In the genomic region with DNA sequence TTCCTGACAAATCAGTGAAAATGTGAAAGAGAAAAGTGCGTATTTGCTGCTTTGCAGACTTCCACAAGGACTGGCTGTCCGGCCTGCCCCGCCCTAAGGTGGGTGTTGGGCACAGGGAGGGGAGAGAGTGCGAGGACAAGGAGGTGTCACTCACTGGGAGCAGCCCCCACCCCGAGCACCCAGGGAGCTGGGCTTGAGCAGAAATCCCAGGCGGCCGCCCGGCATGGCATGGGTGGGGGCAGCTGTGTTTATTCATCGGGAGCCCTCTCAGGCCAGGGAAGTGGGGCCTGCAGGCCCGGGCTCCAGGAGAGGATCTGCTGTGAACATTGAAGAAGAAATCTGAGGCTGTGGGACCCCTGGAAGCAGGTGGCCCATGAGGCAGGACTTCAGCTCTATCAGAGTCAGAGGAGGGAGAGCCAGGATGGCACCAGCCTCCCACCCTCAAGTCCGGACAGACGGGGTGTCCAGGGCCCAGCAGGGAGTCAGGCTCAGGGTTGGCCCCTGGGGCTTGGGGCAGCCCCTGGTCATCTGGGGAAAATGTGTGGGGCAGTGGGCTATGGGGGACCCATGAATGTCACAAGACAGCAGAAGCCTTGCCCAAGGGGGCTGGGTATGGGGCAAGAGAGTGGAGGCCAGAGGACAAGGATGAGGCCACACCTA, we compare ENCODE assay signal across 14 cellular contexts.
"Had no signal": no experiment of that assay in that cellular context is flagged by ENCODE, and none has a peak within 500 bp of the region (broad histone marks: within the 10 kb centered on the region; RNA-seq: fewer than 3 reads in every experiment).

No MANE protein-coding gene starts in this region.

- DNase-seq: activated B cell treated with CpG ODN at 0.5 μM for 24 hours; activated CD4-positive, alpha-beta T cell treated with anti-CD3 and anti-CD28 coated beads, Interleukin-2, amount 10 ng/mL, durations not matched to agents 24 days and 14 days; activated naive CD4-positive, alpha-beta T cell treated with anti-CD3 and anti-CD28 coated beads, Interleukin-2, amount 10 ng/mL, durations not matched to agents 7 days and 5 days; activated T-cell treated with anti-CD3 and anti-CD28 coated beads, Interleukin-2, amount 50 U/mL, for 1 hour; mucosa of descending colon; naive thymus-derived CD4-positive, alpha-beta T cell; nucleus accumbens; SJCRH30 had no signal

- ATAC-seq: left lobe of liver; mucosa of descending colon; naive thymus-derived CD4-positive, alpha-beta T cell had no signal

- H3K36me3 ChIP-seq: right atrium auricular region, SJCRH30, tibial artery had no signal

- H3K4me1 Mint-ChIP-seq: activated CD4-positive, alpha-beta T cell treated with anti-CD3 and anti-CD28 coated beads, Interleukin-2, amount 10 ng/mL, durations not matched to agents 24 days and 14 days; activated naive CD4-positive, alpha-beta T cell treated with anti-CD3 and anti-CD28 coated beads, Interleukin-2, amount 10 ng/mL, durations not matched to agents 7 days and 5 days had no signal

- H3K27me3 Mint-ChIP-seq: activated B cell treated with CpG ODN at 0.5 μM for 24 hours; activated CD4-positive, alpha-beta T cell treated with anti-CD3 and anti-CD28 coated beads, Interleukin-2, amount 10 ng/mL, durations not matched to agents 24 days and 14 days; activated naive CD4-positive, alpha-beta T cell treated with anti-CD3 and anti-CD28 coated beads, Interleukin-2, amount 10 ng/mL, durations not matched to agents 7 days and 5 days; progenitor cell of endocrine pancreas had no signal

- H3K4me3 ChIP-seq: mucosa of descending colon, right atrium auricular region, SJCRH30, smooth muscle cell, tibial artery had no signal

- H3K27ac Mint-ChIP-seq: activated B cell treated with CpG ODN at 0.5 μM for 24 hours; activated CD4-positive, alpha-beta T cell treated with anti-CD3 and anti-CD28 coated beads, Interleukin-2, amount 10 ng/mL, durations not matched to agents 24 days and 14 days; activated naive CD4-positive, alpha-beta T cell treated with anti-CD3 and anti-CD28 coated beads, Interleukin-2, amount 10 ng/mL, durations not matched to agents 7 days and 5 days; naive thymus-derived CD4-positive, alpha-beta T cell; progenitor cell of endocrine pancreas; T-helper 2 cell treated with Interferon-gamma antibody and Interleukin-4, amounts not matched to agents 5 μg/mL and 100 μg/mL, for 36 hours had no signal

- H3K4me1 ChIP-seq: right atrium auricular region, SJCRH30, tibial artery had no signal

- H3K27ac ChIP-seq: right atrium auricular region, SJCRH30, tibial artery had no signal

- H3K9me3 ChIP-seq: mucosa of descending colon, SJCRH30 had no signal

- H3K36me3 Mint-ChIP-seq: activated naive CD4-positive, alpha-beta T cell treated with anti-CD3 and anti-CD28 coated beads, Interleukin-2, amount 10 ng/mL, durations not matched to agents 7 days and 5 days had no signal

- H3K4me3 Mint-ChIP-seq: activated B cell treated with CpG ODN at 0.5 μM for 24 hours; activated CD4-positive, alpha-beta T cell treated with anti-CD3 and anti-CD28 coated beads, Interleukin-2, amount 10 ng/mL, durations not matched to agents 24 days and 14 days; activated naive CD4-positive, alpha-beta T cell treated with anti-CD3 and anti-CD28 coated beads, Interleukin-2, amount 10 ng/mL, durations not matched to agents 7 days and 5 days; naive thymus-derived CD4-positive, alpha-beta T cell; T-helper 2 cell treated with Interferon-gamma antibody and Interleukin-4, amounts not matched to agents 5 μg/mL and 100 μg/mL, for 36 hours had no signal

- H3K27me3 ChIP-seq: right atrium auricular region, SJCRH30 had no signal
